Comparison of ENCODE assay signal across 8 cellular contexts in the genomic region with DNA sequence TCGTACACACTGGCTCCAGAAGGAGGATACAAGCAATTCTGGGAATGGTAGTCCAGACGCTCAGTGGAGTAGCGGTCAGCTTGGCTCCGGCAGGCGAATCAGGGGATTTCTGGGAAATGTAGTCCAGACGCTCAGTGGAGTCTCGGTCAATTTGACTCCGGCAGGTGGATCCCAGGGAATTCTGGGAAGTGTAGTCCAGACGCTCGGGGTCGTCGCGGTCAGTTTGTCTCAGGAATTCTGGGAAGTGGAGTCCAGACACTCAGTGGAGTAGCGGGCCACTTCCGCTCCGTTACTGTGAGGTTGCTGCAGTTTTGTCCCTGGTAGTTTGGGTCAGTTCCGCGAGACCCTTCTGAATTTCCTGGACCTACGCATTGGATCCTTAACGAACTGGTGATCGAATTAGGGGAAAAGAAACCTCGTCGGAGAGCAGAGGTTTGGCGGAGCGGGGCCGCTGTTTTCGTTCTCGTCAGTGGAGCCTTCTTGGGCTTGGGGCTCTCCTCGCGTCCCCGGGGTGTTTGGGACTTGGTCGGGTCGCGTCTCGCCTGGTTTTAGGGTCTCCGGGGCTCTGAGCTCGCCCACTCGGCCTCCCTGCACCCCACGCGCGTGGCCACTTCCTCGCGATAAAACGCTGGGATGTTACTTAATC. TPM values are rescaled to one million over a fixed set of nuclear protein-coding genes. Genes with fewer than 3 reads are reported as not detected.
DNase-seq lines count a peak whose midpoint lies in the region; ATAC-seq and TF ChIP-seq lines count a peak whose summit lies in the region.

TSS of gene ZNF225 (plus strand) at position 262 of the 646 bp plus-strand sequence. CDS start 2,429 bp downstream, outside the sequence.

- H3K4me3 ChIP-seq in AG10803 (ENCODE audit: low read length) (peak within 1 kb of the TSS; percentile 90), kidney epithelial cell (ENCODE audit: low read depth, low read length) (peak within 1 kb of the TSS; percentile 57)

- ATAC-seq in GM19025 (IDR thresholded peaks at IDR 0.05; ENCODE audit: low read depth, unreplicated experiment) (peak; percentile 89), HG03280 (IDR thresholded peaks at IDR 0.05; ENCODE audit: unreplicated experiment) (peak; percentile 94)

- H3K27ac ChIP-seq in cingulate gyrus (ENCODE audit: low read depth, low read length), result peak within 1 kb of the TSS; percentile 13

- H3K27me3 ChIP-seq in kidney epithelial cell (ENCODE audit: control insufficient read depth, insufficient read depth, low read length), result no peaks in the 10 kb centered on the region

- TF ChIP-seq CTCF in AG10803 (conservative IDR thresholded peaks at IDR 0.05; ENCODE audit: low read length) (peak; percentile 20; the same call in 1 of the 2 replicates), kidney epithelial cell (IDR thresholded peaks at IDR 0.05; ENCODE audit: insufficient read depth, low read length, poor library complexity, severe bottlenecking) (no peak)

- peak; percentile 98 for DNase-seq in AG10803 (ENCODE audit: low read depth)
- peak; percentile 88 for DNase-seq in NCI-H345 treated with DMSO at 0.1 percent for 48 hours (lab: John Stamatoyannopoulos, UW; ENCODE audit: unreplicated experiment)
- peak; percentile 69 for DNase-seq in activated CD4-positive, alpha-beta T cell treated with anti-CD3 and anti-CD28 coated beads for 1 hour
- DNase-seq in kidney epithelial cell (ENCODE audit: low read depth), result peak; percentile 98
- DNase-seq in stimulated activated CD4-positive, alpha-beta T cell treated with anti-CD3 and anti-CD28 coated beads, Interleukin-15, amount 100 ng/mL, for 24 hours, result peak; percentile 89

- no peaks in the 10 kb centered on the region for H3K36me3 ChIP-seq in kidney epithelial cell (ENCODE audit: control insufficient read depth, insufficient read depth, low read length)

RNA-seq across cellular contexts. Expression of gene ZNF225, which starts in this region (rescaled TPM):
- 1.9 and 2.2 TPM in 2 replicates for total RNA-seq in kidney epithelial cell

Comparison
In these comparisons a context has a peak if more than half of its experiments do, and no peak if none do; other contexts are left out.
1. Peak in every context shown above with its lines: DNase-seq, ATAC-seq, H3K4me3 ChIP-seq and H3K27ac ChIP-seq.